In genomic region chr3:109228391-109229080, GRCh38 we compare ENCODE assay signal across 7 cellular contexts.
"Had no signal": no experiment of that assay in that cellular context is flagged by ENCODE, and none has a peak within 500 bp of the region (broad histone marks: within the 10 kb centered on the region; RNA-seq: fewer than 3 reads in every experiment).

No MANE protein-coding gene starts in this region.

- DNase-seq: GDM1, GF-D8 had no signal

- H3K4me3 ChIP-seq: GM12878 had no signal

- FAIRE-seq: G401.6, GM12878, GM12891, GM12892, GM18507 had no signal

- ATAC-seq: GM12878 had no signal
